25 cellular contexts compared by ENCODE assay signal in the genomic region with DNA sequence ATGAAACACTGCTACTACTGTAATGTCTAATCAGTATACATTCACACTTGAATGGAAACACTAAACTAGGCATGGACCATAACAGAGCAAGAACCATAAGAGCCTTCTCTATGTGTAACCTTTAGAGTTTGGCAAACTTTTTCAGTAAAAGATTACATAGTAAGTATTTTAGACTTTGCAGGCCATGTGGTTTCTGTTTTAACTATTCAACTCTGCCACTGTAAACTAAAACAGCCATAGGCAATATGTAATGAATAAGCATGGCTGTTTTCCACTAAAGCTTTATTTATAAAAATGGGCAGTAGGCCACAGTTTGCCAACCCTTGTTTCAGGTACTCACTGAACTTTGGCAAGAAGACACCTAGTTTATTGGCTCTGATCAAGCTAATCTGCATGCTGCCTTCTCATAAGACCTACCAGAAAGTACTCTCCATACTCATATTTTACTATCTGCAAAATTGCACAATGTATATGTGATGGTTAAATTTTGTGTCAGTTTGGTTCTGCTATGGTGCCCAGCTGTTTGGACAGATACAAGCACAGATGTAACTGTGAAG. TPM values are rescaled to one million over a fixed set of nuclear protein-coding genes. Genes with fewer than 3 reads are reported as not detected.
DNase-seq lines count a peak whose midpoint lies in the region; ATAC-seq, FAIRE-seq and TF ChIP-seq lines count a peak whose summit lies in the region.
"Had no signal": no experiment of that assay in that cellular context is flagged by ENCODE, and none has a peak within 500 bp of the region (broad histone marks: within the 10 kb centered on the region; RNA-seq: fewer than 3 reads in every experiment).

No MANE protein-coding gene starts in this region.

- H3K27ac Mint-ChIP-seq in activated naive CD4-positive, alpha-beta T cell treated with anti-CD3 and anti-CD28 coated beads, Interleukin-2, amount 10 ng/mL, durations not matched to agents 7 days and 5 days, result no peak overlapping the region
- no peak overlapping the region for H3K27ac Mint-ChIP-seq in activated T-cell treated with anti-CD3 and anti-CD28 coated beads, Interleukin-2, amount 50 U/mL, for 72 hours
- H3K27ac Mint-ChIP-seq: activated CD8-positive, alpha-beta T cell treated with anti-CD3 and anti-CD28 coated beads, Interleukin-2, amount 10 ng/mL, durations not matched to agents 7 days and 5 days; activated T-cell treated with anti-CD3 and anti-CD28 coated beads, Interleukin-2, amount 50 U/mL, for 24 hours had no signal

- TF ChIP-seq CTCF in liver (IDR thresholded peaks at IDR 0.05; ENCODE audit: low read depth, low read length, missing input control) (no peak), HepG2 (CRISPR knock-in tag; IDR thresholded peaks at IDR 0.05) (no peak), fibroblast of villous mesenchyme (IDR thresholded peaks at IDR 0.05; ENCODE audit: insufficient read depth, low read depth, low read length) (no peak), gastrocnemius medialis (IDR thresholded peaks at IDR 0.05 in 4 of 5, conservative IDR thresholded peaks at IDR 0.05 in 1 of 5) (no peak)

- in situ Hi-C loops in HepG2 (cut with HindIII; ENCODE audit: extremely low pct_ligation_motif_present, low pct_unique_long_range_greater_than_20kb) (no loop called here), gastrocnemius medialis (cut with MboI; ENCODE audit: low sequenced_read_pairs in 4 of 4) (no loop called here)

- TF ChIP-seq RAD21 in liver (IDR thresholded peaks at IDR 0.05) (no peak), HepG2 (CRISPR knock-in tag; IDR thresholded peaks at IDR 0.05) (no peak)

- H3K27ac ChIP-seq in liver (ENCODE audit: low read depth in 1 of 2, low read length in 2 of 2), result no peak overlapping the region
- H3K27ac ChIP-seq in HepG2 (ENCODE audit: extremely low read length, insufficient read depth, low read length), result no peak overlapping the region
- peak overlapping the region; percentile 81 to 88 (median 84) for H3K27ac ChIP-seq in gastrocnemius medialis
- H3K27ac ChIP-seq: lower lobe of right lung had no signal

- no peaks in the 10 kb centered on the region for H3K4me1 Mint-ChIP-seq in activated naive CD4-positive, alpha-beta T cell treated with anti-CD3 and anti-CD28 coated beads, Interleukin-2, amount 10 ng/mL, durations not matched to agents 7 days and 5 days
- H3K4me1 Mint-ChIP-seq in activated T-cell treated with anti-CD3 and anti-CD28 coated beads, Interleukin-2, amount 50 U/mL, for 72 hours (ENCODE audit: low read depth), result no peaks in the 10 kb centered on the region
- H3K4me1 Mint-ChIP-seq: central memory CD8-positive, alpha-beta T cell had no signal

- H3K27me3 Mint-ChIP-seq in activated naive CD4-positive, alpha-beta T cell treated with anti-CD3 and anti-CD28 coated beads, Interleukin-2, amount 10 ng/mL, durations not matched to agents 7 days and 5 days, result peaks cover 10% of the 10 kb centered on the region
- peaks cover 4% of the 10 kb centered on the region for H3K27me3 Mint-ChIP-seq in activated T-cell treated with anti-CD3 and anti-CD28 coated beads, Interleukin-2, amount 50 U/mL, for 72 hours (ENCODE audit: low read depth)

- H3K36me3 ChIP-seq in liver (ENCODE audit: control insufficient read depth in 4 of 4, insufficient read depth in 3 of 4, low read depth in 1 of 4, low read length in 3 of 4), result no peaks in the 10 kb centered on the region
- H3K36me3 ChIP-seq in HepG2 (replicated peaks in 1 of 2; ENCODE audit: control insufficient read depth in 1 of 2, insufficient read depth in 2 of 2, low read length in 2 of 2), result no peaks in the 10 kb centered on the region
- H3K36me3 ChIP-seq in gastrocnemius medialis, result no peaks in the 10 kb centered on the region
- H3K36me3 ChIP-seq: lower lobe of right lung, upper lobe of left lung had no signal

- DNase-seq in HepG2 (ENCODE audit: low spot score) (no peak), fibroblast of villous mesenchyme (ENCODE audit: low read depth) (peak; percentile 68), gastrocnemius medialis (no peak), HuH-7.5 (ENCODE audit: low spot score) (no peak), NCI-H526 (lab: John Stamatoyannopoulos, UW) (no peak)
- no peak for DNase-seq in activated naive CD4-positive, alpha-beta T cell treated with anti-CD3 and anti-CD28 coated beads, Interleukin-2, amount 10 ng/mL, durations not matched to agents 7 days and 5 days
- no peak for DNase-seq in activated T-cell treated with anti-CD3 and anti-CD28 coated beads, Interleukin-2, amount 50 U/mL, for 72 hours
- DNase-seq: activated CD8-positive, alpha-beta T cell treated with anti-CD3 and anti-CD28 coated beads, Interleukin-2, amount 10 ng/mL, durations not matched to agents 7 days and 5 days; activated naive CD4-positive, alpha-beta T cell treated with Interleukin-2 at 50 U/mL for 16 hours; activated T-cell treated with anti-CD3 and anti-CD28 coated beads, Interleukin-2, amount 50 U/mL, for 24 hours; anterior cingulate cortex; C1 segment of cervical spinal cord; erythroblast; heart left ventricle; lower lobe of right lung; NCI-H2107; NCI-H510A; right cardiac atrium; RPMI8226; T-helper 9 cell; upper lobe of left lung had no signal

- no peak overlapping the region for H2AFZ ChIP-seq in HepG2 (ENCODE audit: low read length)

- H3K9me3 Mint-ChIP-seq in activated naive CD4-positive, alpha-beta T cell treated with anti-CD3 and anti-CD28 coated beads, Interleukin-2, amount 10 ng/mL, durations not matched to agents 7 days and 5 days, result no peaks in the 10 kb centered on the region
- no peaks in the 10 kb centered on the region for H3K9me3 Mint-ChIP-seq in activated T-cell treated with anti-CD3 and anti-CD28 coated beads, Interleukin-2, amount 50 U/mL, for 72 hours
- H3K9me3 Mint-ChIP-seq: activated T-cell treated with anti-CD3 and anti-CD28 coated beads, Interleukin-2, amount 50 U/mL, for 24 hours; central memory CD8-positive, alpha-beta T cell had no signal

- no peaks in the 10 kb centered on the region for H3K9me3 ChIP-seq in liver (ENCODE audit: control insufficient read depth in 4 of 4, low read length in 3 of 4)
- no peaks in the 10 kb centered on the region for H3K9me3 ChIP-seq in HepG2 (ENCODE audit: low read length)
- H3K9me3 ChIP-seq in gastrocnemius medialis, result no peaks in the 10 kb centered on the region
- H3K9me3 ChIP-seq: heart left ventricle, lower lobe of right lung, upper lobe of left lung had no signal

- TF ChIP-seq POLR2A in HepG2 (IDR thresholded peaks at IDR 0.05; ENCODE audit: insufficient read depth in 1 of 2, low read depth in 2 of 2, low read length in 2 of 2) (no peak), gastrocnemius medialis (IDR thresholded peaks at IDR 0.05) (no peak)

- POLR2A ChIA-PET in HepG2 (lab: Yijun Ruan, JAX), result no interaction called here

- H3K79me2 ChIP-seq in HepG2 (ENCODE audit: insufficient read depth, low read length), result no peaks in the 10 kb centered on the region

- CTCF ChIA-PET in HepG2 (lab: Yijun Ruan, JAX; ENCODE audit: low intra/inter-chr PET ratio, low total read pairs), result no interaction called here
- CTCF ChIA-PET in activated naive CD4-positive, alpha-beta T cell treated with anti-CD3 and anti-CD28 coated beads, Interleukin-2, amount 10 ng/mL, durations not matched to agents 7 days and 5 days (lab: Charles Lee), result interaction anchor here (0.8 kb wide), 1 partner anchor 9 kb away, joined by 3 read pairs; no protein-coding TSS in a partner anchor

- no peak for TF ChIP-seq EP300 in HepG2 (IDR thresholded peaks at IDR 0.05; ENCODE audit: low read depth in 2 of 2, low read length in 2 of 2)
- TF ChIP-seq EP300 in HepG2 (CRISPR knock-in tag; IDR thresholded peaks at IDR 0.05; ENCODE audit: borderline replicate concordance), result no peak

- ATAC-seq in HepG2 (no peak), gastrocnemius medialis (peak; percentile 23 to 79)
- ATAC-seq in activated T-cell treated with anti-CD3 and anti-CD28 coated beads, Interleukin-2, amount 50 U/mL, for 72 hours (replicated peaks in 1 of 2), result no peak
- ATAC-seq: activated CD8-positive, alpha-beta T cell treated with anti-CD3 and anti-CD28 coated beads, Interleukin-2, amount 10 ng/mL, durations not matched to agents 7 days and 5 days; HCT116; heart left ventricle; lower lobe of right lung; right cardiac atrium had no signal

- BruUV-seq in HepG2 (replicated peaks; lab: Mats Ljungman, UMichigan), result no TSS peak

- H4K20me1 ChIP-seq in HepG2 (ENCODE audit: insufficient read depth, low read length), result no peaks in the 10 kb centered on the region

- H3K4me3 ChIP-seq in liver (ENCODE audit: low read depth in 1 of 3, low read length in 3 of 3), result no peak overlapping the region
- no peak overlapping the region for H3K4me3 ChIP-seq in HepG2 (replicated peaks in 1 of 3; ENCODE audit: insufficient read depth in 1 of 3, low read depth in 2 of 3, low read length in 3 of 3)
- no peak overlapping the region for H3K4me3 ChIP-seq in fibroblast of villous mesenchyme (ENCODE audit: low read depth, low read length)
- H3K4me3 ChIP-seq in gastrocnemius medialis, result no peak overlapping the region
- H3K4me3 ChIP-seq: heart left ventricle, lower lobe of right lung, upper lobe of left lung had no signal

- no peak overlapping the region for H3K4me3 Mint-ChIP-seq in activated naive CD4-positive, alpha-beta T cell treated with anti-CD3 and anti-CD28 coated beads, Interleukin-2, amount 10 ng/mL, durations not matched to agents 7 days and 5 days
- no peak overlapping the region for H3K4me3 Mint-ChIP-seq in activated T-cell treated with anti-CD3 and anti-CD28 coated beads, Interleukin-2, amount 50 U/mL, for 72 hours
- H3K4me3 Mint-ChIP-seq: activated CD8-positive, alpha-beta T cell treated with anti-CD3 and anti-CD28 coated beads, Interleukin-2, amount 10 ng/mL, durations not matched to agents 7 days and 5 days; activated T-cell treated with anti-CD3 and anti-CD28 coated beads, Interleukin-2, amount 50 U/mL, for 24 hours; central memory CD8-positive, alpha-beta T cell had no signal

- H3K27me3 ChIP-seq in liver (ENCODE audit: control insufficient read depth in 4 of 4, insufficient read depth in 4 of 4, low read length in 3 of 4) (no peaks in the 10 kb centered on the region), HepG2 (ENCODE audit: control insufficient read depth in 1 of 2, insufficient read depth in 2 of 2, low read length in 2 of 2) (no peaks in the 10 kb centered on the region; a peak in 1 of 5 replicates), gastrocnemius medialis (no peaks in the 10 kb centered on the region)
- H3K27me3 ChIP-seq: heart left ventricle, upper lobe of left lung had no signal

- intact Hi-C loops in HepG2 (cut with micrococcal nuclease; ENCODE audit: unreplicated experiment) (no loop called here), gastrocnemius medialis (cut with DNase I; ENCODE audit: low total_unique reads) (loop anchor here (2.0 kb wide), 1 partner anchor 15 kb away; no protein-coding TSS in a partner anchor)

- H3K9ac ChIP-seq in liver (ENCODE audit: low read depth in 1 of 2, low read length in 2 of 2) (no peak overlapping the region), HepG2 (ENCODE audit: insufficient read depth, low read depth, low read length) (no peak overlapping the region)

- H3K36me3 Mint-ChIP-seq in activated naive CD4-positive, alpha-beta T cell treated with anti-CD3 and anti-CD28 coated beads, Interleukin-2, amount 10 ng/mL, durations not matched to agents 7 days and 5 days, result no peaks in the 10 kb centered on the region
- no peaks in the 10 kb centered on the region for H3K36me3 Mint-ChIP-seq in activated T-cell treated with anti-CD3 and anti-CD28 coated beads, Interleukin-2, amount 50 U/mL, for 72 hours (ENCODE audit: insufficient read depth in 2 of 2)

- H3K4me2 ChIP-seq in HepG2 (ENCODE audit: low read depth, low read length), result no peak overlapping the region

- H3K4me1 ChIP-seq in liver (ENCODE audit: control insufficient read depth in 4 of 4, insufficient read depth in 4 of 4, low read length in 3 of 4), result peaks cover 2 to 21% (median 13%) of the 10 kb centered on the region in 4 donors
- peaks cover 10% of the 10 kb centered on the region for H3K4me1 ChIP-seq in HepG2 (ENCODE audit: insufficient read depth, low read length)
- peaks cover 75 to 82% of the 10 kb centered on the region in 2 donors for H3K4me1 ChIP-seq in gastrocnemius medialis

- FAIRE-seq in HepG2 (lab: Jason Lieb, UNC), result no peak
- FAIRE-seq: D721Med had no signal

RNA-seq across cellular contexts. Expression of gene UACA, which starts 46.0 kb away (rescaled TPM):
- total RNA-seq in liver, result 10 to 100 TPM in 1 of 2 donors, 1 to 10 TPM in 1; 7.6 to 16.0 TPM
- polyA plus RNA-seq in liver, result 10 to 100 TPM in 1 of 2 donors, 1 to 10 TPM in 1; 3.9 to 12.5 TPM
- 17.8 and 22.1 TPM in 2 replicates for total RNA-seq in HepG2 (2016; rRNA removed; fragmentation: Illumina TruSeq; extraction: Trizol)
- 14.4 and 18.1 TPM in 2 replicates for total RNA-seq in HepG2 (2016; cell fraction: cytosol; rRNA removed; fragmentation: Illumina TruSeq; extraction: Trizol; ENCODE audit: low read depth)
- 19.7 and 21.3 TPM in 2 replicates for total RNA-seq in HepG2 (2016; cell fraction: insoluble cytoplasmic fraction; rRNA removed; fragmentation: Illumina TruSeq; extraction: Trizol)
- 7.7 and 8.4 TPM in 2 replicates for total RNA-seq in HepG2 (2016; cell fraction: membrane; rRNA removed; fragmentation: Illumina TruSeq; extraction: Trizol)
- total RNA-seq in HepG2 (2016; cell fraction: nucleus; rRNA removed; fragmentation: Illumina TruSeq; extraction: Trizol), result 36.5 and 36.9 TPM in 2 replicates
- polyA plus RNA-seq in HepG2 (2011; rRNA removed), result 33.5 and 39.2 TPM in 2 replicates
- polyA plus RNA-seq in HepG2 (2011; cell fraction: cytosol; rRNA removed), result 12.5 and 15.3 TPM in 2 replicates
- 35.7 and 38.2 TPM in 2 replicates for polyA plus RNA-seq in HepG2 (2011; cell fraction: nucleus; rRNA removed)
- polyA plus RNA-seq in HepG2 (2012), result 27.2 and 36.9 TPM in 2 replicates
- polyA plus RNA-seq in HepG2 (2016; cell fraction: cytosol; fragmentation: Illumina TruSeq; extraction: Trizol; ENCODE audit: low read depth), result 0.66 and 0.80 TPM in 2 replicates
- 10.1 and 14.0 TPM in 2 replicates for polyA plus RNA-seq in HepG2 (2016; cell fraction: insoluble cytoplasmic fraction; fragmentation: Illumina TruSeq; extraction: Trizol; ENCODE audit: low read depth)
- polyA plus RNA-seq in HepG2 (2016; cell fraction: membrane; fragmentation: Illumina TruSeq; extraction: Trizol; ENCODE audit: low read depth), result 2.0 TPM in 2 replicates
- polyA plus RNA-seq in HepG2 (2016; cell fraction: nucleus; fragmentation: Illumina TruSeq; extraction: Trizol; ENCODE audit: insufficient read depth, low read depth), result 40.1 and 43.4 TPM in 2 replicates
- 60.8 and 71.4 TPM in 2 replicates for polyA minus RNA-seq in HepG2 (2011; rRNA and poly(A)+ RNA removed; ENCODE audit: low replicate concordance)
- 20.9 and 27.9 TPM in 2 replicates for polyA minus RNA-seq in HepG2 (2011; cell fraction: cytosol; rRNA and poly(A)+ RNA removed)
- 93.1 and 97.1 TPM in 2 replicates for polyA minus RNA-seq in HepG2 (2011; cell fraction: nucleus; rRNA and poly(A)+ RNA removed)
- 160 TPM in 2 replicates for total RNA-seq in fibroblast of villous mesenchyme
- 100 to 1,000 TPM; 101 to 192 (median 127) TPM for total RNA-seq in gastrocnemius medialis
- total RNA-seq in activated T-cell treated with anti-CD3 and anti-CD28 coated beads, Interleukin-2, amount 50 U/mL, for 72 hours, result 1 to 10 TPM; 1.9 to 2.0 TPM

Comparison
In these comparisons a context has a peak if more than half of its experiments do, and no peak if none do; other contexts are left out.
1. H3K27ac ChIP-seq: peak in gastrocnemius medialis (4 of 4); none in liver (0 of 2) and HepG2 (single experiment).
2. ATAC-seq: peak in gastrocnemius medialis (2 of 2); none in HepG2 (single experiment) and activated T-cell treated with anti-CD3 and anti-CD28 coated beads, Interleukin-2, amount 50 U/mL, for 72 hours (0 of 2).